In the genomic region with DNA sequence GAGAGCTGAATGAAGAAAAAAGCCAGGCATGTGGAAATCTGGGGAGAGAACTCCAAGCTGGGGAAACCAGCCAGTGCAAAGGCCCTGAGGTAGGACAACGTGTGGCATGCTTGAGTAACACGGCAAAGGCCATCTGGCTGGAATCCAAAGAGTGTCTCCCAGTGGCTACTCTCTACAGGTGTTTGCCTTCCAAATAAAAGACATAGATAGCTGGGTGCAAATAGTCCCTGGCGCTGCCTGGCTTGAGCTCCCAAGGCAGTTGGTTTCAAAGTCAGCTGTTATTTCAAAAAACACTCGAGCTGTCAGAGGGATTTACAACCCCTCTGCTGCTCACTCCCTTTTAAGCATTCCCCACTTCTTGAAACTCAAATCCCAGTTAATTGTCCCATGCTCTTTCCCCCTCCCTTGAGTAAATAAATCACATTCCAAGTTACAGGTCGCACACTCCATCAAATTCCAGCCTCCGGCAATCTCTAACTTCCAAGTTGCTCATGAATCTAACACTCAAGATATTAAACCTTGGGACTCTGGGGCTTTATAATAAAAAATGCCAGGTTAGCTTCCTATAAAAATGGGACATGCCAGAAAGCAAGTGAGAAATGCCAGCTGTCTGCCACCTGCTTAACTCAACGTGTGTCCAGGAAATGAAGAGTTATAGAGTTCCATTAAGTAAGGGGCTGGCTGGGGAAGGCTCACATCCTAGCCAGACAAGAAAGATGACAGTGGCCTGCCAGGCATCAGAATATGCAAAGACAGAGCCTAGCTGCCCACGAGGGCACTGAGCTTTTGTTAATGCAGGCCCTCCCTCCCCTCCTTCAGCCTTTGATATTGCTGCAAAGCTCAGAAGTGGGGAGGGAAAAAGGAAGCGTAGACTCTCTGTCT, we compare ENCODE assay signal across 1 cellular context.
TF ChIP-seq lines count a peak whose summit lies in the region.

No MANE protein-coding gene starts in this region.

TF ChIP-seq in HEK293, 187 proteins besides CTCF, POLR2A, EP300 and RAD21 (continued from another document):
- TF ChIP-seq PRDM10 (tag by site-specific recombination; IDR thresholded peaks at IDR 0.05) (peak; percentile 55), ZSCAN23 (tag by site-specific recombination; IDR thresholded peaks at IDR 0.05) (no peak), SCRT1 (tag by site-specific recombination; IDR thresholded peaks at IDR 0.05; ENCODE audit: borderline replicate concordance) (peak; percentile 98), MEIS1 (CRISPR knock-in tag; IDR thresholded peaks at IDR 0.05; ENCODE audit: borderline replicate concordance) (peak; percentile 78; the same call in 1 of the 2 replicates), ZNF600 (tag by site-specific recombination; IDR thresholded peaks at IDR 0.05) (no peak), ZNF544 (tag by site-specific recombination; IDR thresholded peaks at IDR 0.05) (no peak), KLF7 (tag by site-specific recombination; IDR thresholded peaks at IDR 0.05; ENCODE audit: borderline replicate concordance) (peak; percentile 45; the same call in 1 of the 2 replicates), ZNF26 (tag by site-specific recombination; IDR thresholded peaks at IDR 0.05) (no peak), ZNF777 (tag by site-specific recombination; IDR thresholded peaks at IDR 0.05; ENCODE audit: borderline replicate concordance) (no peak), GLI2 (tag by site-specific recombination; IDR thresholded peaks at IDR 0.05; ENCODE audit: borderline replicate concordance, low read depth) (peak; percentile 63; the same call in 1 of the 2 replicates), ZFP3 (tag by site-specific recombination; IDR thresholded peaks at IDR 0.05; ENCODE audit: low read depth) (no peak), ZXDB (tag by site-specific recombination; IDR thresholded peaks at IDR 0.05) (peak; percentile 79), ZNF530 (tag by site-specific recombination; IDR thresholded peaks at IDR 0.05; ENCODE audit: low read depth) (no peak), ZNF48 (tag by site-specific recombination; IDR thresholded peaks at IDR 0.05) (no peak), SP7 (tag by site-specific recombination; IDR thresholded peaks at IDR 0.05) (peak; percentile 77), ZBTB17 (tag by site-specific recombination; IDR thresholded peaks at IDR 0.05) (0 out of 2 replicates have a peak, but pooled peaks have one; percentile 12), KLF17 (tag by site-specific recombination; IDR thresholded peaks at IDR 0.05) (peak; percentile 61), ZNF776 (tag by site-specific recombination; IDR thresholded peaks at IDR 0.05; ENCODE audit: borderline replicate concordance) (no peak), PRDM4 (tag by site-specific recombination; IDR thresholded peaks at IDR 0.05) (peak; percentile 95), ZNF561 (tag by site-specific recombination; IDR thresholded peaks at IDR 0.05; ENCODE audit: borderline replicate concordance) (no peak; the same call in 1 of the 2 replicates), ZNF501 (tag by site-specific recombination; IDR thresholded peaks at IDR 0.05) (peak; percentile 31; the same call in 1 of the 2 replicates), ZNF132 (tag by site-specific recombination; IDR thresholded peaks at IDR 0.05; ENCODE audit: borderline replicate concordance) (no peak), SETDB1 (IDR thresholded peaks at IDR 0.05; ENCODE audit: insufficient read length, low read length) (no peak), WT1 (tag by site-specific recombination; IDR thresholded peaks at IDR 0.05) (peak; percentile 99)
- TF ChIP-seq, protein P1, sequence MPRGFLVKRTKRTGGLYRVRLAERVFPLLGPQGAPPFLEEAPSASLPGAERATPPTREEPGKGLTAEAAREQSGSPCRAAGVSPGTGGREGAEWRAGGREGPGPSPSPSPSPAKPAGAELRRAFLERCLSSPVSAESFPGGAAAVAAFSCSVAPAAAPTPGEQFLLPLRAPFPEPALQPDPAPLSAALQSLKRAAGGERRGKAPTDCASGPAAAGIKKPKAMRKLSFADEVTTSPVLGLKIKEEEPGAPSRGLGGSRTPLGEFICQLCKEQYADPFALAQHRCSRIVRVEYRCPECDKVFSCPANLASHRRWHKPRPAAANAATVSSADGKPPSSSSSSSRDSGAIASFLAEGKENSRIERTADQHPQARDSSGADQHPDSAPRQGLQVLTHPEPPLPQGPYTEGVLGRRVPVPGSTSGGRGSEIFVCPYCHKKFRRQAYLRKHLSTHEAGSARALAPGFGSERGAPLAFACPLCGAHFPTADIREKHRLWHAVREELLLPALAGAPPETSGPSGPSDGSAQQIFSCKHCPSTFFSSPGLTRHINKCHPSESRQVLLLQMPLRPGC (tag by site-specific recombination; IDR thresholded peaks at IDR 0.05) = peak; percentile 86
- TF ChIP-seq, protein P2, sequence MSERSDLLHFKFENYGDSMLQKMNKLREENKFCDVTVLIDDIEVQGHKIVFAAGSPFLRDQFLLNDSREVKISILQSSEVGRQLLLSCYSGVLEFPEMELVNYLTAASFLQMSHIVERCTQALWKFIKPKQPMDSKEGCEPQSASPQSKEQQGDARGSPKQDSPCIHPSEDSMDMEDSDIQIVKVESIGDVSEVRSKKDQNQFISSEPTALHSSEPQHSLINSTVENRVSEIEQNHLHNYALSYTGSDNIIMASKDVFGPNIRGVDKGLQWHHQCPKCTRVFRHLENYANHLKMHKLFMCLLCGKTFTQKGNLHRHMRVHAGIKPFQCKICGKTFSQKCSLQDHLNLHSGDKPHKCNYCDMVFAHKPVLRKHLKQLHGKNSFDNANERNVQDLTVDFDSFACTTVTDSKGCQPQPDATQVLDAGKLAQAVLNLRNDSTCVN (tag by site-specific recombination; optimal IDR thresholded peaks at IDR 0.05) = no peak
- TF ChIP-seq, protein P3, sequence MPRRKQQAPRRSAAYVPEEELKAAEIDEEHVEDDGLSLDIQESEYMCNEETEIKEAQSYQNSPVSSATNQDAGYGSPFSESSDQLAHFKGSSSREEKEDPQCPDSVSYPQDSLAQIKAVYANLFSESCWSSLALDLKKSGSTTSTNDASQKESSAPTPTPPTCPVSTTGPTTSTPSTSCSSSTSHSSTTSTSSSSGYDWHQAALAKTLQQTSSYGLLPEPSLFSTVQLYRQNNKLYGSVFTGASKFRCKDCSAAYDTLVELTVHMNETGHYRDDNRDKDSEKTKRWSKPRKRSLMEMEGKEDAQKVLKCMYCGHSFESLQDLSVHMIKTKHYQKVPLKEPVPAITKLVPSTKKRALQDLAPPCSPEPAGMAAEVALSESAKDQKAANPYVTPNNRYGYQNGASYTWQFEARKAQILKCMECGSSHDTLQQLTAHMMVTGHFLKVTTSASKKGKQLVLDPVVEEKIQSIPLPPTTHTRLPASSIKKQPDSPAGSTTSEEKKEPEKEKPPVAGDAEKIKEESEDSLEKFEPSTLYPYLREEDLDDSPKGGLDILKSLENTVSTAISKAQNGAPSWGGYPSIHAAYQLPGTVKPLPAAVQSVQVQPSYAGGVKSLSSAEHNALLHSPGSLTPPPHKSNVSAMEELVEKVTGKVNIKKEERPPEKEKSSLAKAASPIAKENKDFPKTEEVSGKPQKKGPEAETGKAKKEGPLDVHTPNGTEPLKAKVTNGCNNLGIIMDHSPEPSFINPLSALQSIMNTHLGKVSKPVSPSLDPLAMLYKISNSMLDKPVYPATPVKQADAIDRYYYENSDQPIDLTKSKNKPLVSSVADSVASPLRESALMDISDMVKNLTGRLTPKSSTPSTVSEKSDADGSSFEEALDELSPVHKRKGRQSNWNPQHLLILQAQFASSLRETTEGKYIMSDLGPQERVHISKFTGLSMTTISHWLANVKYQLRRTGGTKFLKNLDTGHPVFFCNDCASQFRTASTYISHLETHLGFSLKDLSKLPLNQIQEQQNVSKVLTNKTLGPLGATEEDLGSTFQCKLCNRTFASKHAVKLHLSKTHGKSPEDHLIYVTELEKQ (tag by site-specific recombination; IDR thresholded peaks at IDR 0.05; ENCODE audit: borderline replicate concordance) = peak; percentile 90
- TF ChIP-seq, protein P4, sequence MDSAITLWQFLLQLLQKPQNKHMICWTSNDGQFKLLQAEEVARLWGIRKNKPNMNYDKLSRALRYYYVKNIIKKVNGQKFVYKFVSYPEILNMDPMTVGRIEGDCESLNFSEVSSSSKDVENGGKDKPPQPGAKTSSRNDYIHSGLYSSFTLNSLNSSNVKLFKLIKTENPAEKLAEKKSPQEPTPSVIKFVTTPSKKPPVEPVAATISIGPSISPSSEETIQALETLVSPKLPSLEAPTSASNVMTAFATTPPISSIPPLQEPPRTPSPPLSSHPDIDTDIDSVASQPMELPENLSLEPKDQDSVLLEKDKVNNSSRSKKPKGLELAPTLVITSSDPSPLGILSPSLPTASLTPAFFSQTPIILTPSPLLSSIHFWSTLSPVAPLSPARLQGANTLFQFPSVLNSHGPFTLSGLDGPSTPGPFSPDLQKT (IDR thresholded peaks at IDR 0.05; ENCODE audit: borderline replicate concordance, low read depth, low read length) = no peak
- TF ChIP-seq, protein P5, sequence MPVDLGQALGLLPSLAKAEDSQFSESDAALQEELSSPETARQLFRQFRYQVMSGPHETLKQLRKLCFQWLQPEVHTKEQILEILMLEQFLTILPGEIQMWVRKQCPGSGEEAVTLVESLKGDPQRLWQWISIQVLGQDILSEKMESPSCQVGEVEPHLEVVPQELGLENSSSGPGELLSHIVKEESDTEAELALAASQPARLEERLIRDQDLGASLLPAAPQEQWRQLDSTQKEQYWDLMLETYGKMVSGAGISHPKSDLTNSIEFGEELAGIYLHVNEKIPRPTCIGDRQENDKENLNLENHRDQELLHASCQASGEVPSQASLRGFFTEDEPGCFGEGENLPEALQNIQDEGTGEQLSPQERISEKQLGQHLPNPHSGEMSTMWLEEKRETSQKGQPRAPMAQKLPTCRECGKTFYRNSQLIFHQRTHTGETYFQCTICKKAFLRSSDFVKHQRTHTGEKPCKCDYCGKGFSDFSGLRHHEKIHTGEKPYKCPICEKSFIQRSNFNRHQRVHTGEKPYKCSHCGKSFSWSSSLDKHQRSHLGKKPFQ (tag by site-specific recombination; IDR thresholded peaks at IDR 0.05) = peak; percentile 69
